ENCODE assay signal across 24 cellular contexts in genomic region chr11:11432621-11433319, GRCh38.
"Had no signal": no experiment of that assay in that cellular context is flagged by ENCODE, and none has a peak within 500 bp of the region (broad histone marks: within the 10 kb centered on the region; RNA-seq: fewer than 3 reads in every experiment).

No MANE protein-coding gene starts in this region.

- ATAC-seq: activated CD4-positive, CD25-positive, alpha-beta regulatory T cell treated with anti-CD3 and anti-CD28 coated beads, Interleukin-2, amount 50 U/mL, for 24 hours; activated CD8-positive, alpha-beta T cell treated with anti-CD3 and anti-CD28 coated beads for 36 hours; activated T-cell treated with anti-CD3 and anti-CD28 coated beads, Interleukin-2, amount 50 U/mL, for 72 hours; Right ventricle myocardium inferior; SK-N-SH treated with all-trans-retinoic acid at 6 μM for 48 hours had no signal

- H3K9me3 ChIP-seq: SJSA1 had no signal

- H3K27me3 Mint-ChIP-seq: activated naive CD8-positive, alpha-beta T cell treated with anti-CD3 and anti-CD28 coated beads for 36 hours had no signal

- H3K4me1 Mint-ChIP-seq: activated naive CD4-positive, alpha-beta T cell treated with anti-CD3 and anti-CD28 coated beads, Interleukin-2, amount 10 ng/mL, durations not matched to agents 7 days and 5 days; activated naive CD8-positive, alpha-beta T cell treated with anti-CD3 and anti-CD28 coated beads for 36 hours had no signal

- H3K36me3 Mint-ChIP-seq: activated naive CD4-positive, alpha-beta T cell treated with anti-CD3 and anti-CD28 coated beads, Interleukin-2, amount 10 ng/mL, durations not matched to agents 7 days and 5 days; activated naive CD8-positive, alpha-beta T cell treated with anti-CD3 and anti-CD28 coated beads for 36 hours had no signal

- H3K27ac Mint-ChIP-seq: activated CD8-positive, alpha-beta T cell treated with anti-CD3 and anti-CD28 coated beads for 36 hours; activated naive CD4-positive, alpha-beta T cell treated with anti-CD3 and anti-CD28 coated beads, Interleukin-2, amount 10 ng/mL, durations not matched to agents 7 days and 5 days; activated naive CD8-positive, alpha-beta T cell treated with anti-CD3 and anti-CD28 coated beads for 36 hours; activated T-cell treated with anti-CD3 and anti-CD28 coated beads, Interleukin-2, amount 50 U/mL, for 72 hours; activated T-helper 2 cell treated with anti-CD3 and anti-CD28 coated beads, Interferon-gamma antibody, Interleukin-2, Interleukin-4, amounts not matched to agents 10 μg/mL and 5 μg/mL and 100 μg/mL, durations not matched to agents 14 hours and 24 hours and 36 hours; T-helper 2 cell treated with Interferon-gamma antibody and Interleukin-4, amounts not matched to agents 5 μg/mL and 100 μg/mL, for 36 hours had no signal

- H3K27ac ChIP-seq: brain microvascular endothelial cell, SJSA1 had no signal

- DNase-seq: activated CD4-positive, alpha-beta T cell treated with anti-CD3 and anti-CD28 coated beads for 4 hours; activated CD8-positive, alpha-beta memory T cell treated with anti-CD3 and anti-CD28 coated beads, Interleukin-2, amount 50 U/mL, for 4 hours; activated CD8-positive, alpha-beta T cell treated with anti-CD3 and anti-CD28 coated beads for 36 hours; activated gamma-delta T cell treated with Interleukin-2 at 50 U/mL for 16 hours; activated naive CD4-positive, alpha-beta T cell treated with anti-CD3 and anti-CD28 coated beads, Interleukin-2, amount 10 ng/mL, durations not matched to agents 7 days and 5 days; activated naive CD8-positive, alpha-beta T cell treated with anti-CD3 and anti-CD28 coated beads for 36 hours; activated T-cell treated with anti-CD3 and anti-CD28 coated beads, Interleukin-2, amount 50 U/mL, for 72 hours; brain microvascular endothelial cell; caudate nucleus; Kasumi-1; KBM-7; NCI-H1092; NCI-H1417 treated with DMSO at 0.1 percent for 48 hours; NCI-H1694; NCI-H2029; NCI-H2107; NCI-H524; SW 1271 had no signal

- H3K4me3 ChIP-seq: SJSA1 had no signal

- H3K9me3 Mint-ChIP-seq: activated CD8-positive, alpha-beta T cell treated with anti-CD3 and anti-CD28 coated beads for 36 hours; activated naive CD4-positive, alpha-beta T cell treated with anti-CD3 and anti-CD28 coated beads, Interleukin-2, amount 10 ng/mL, durations not matched to agents 7 days and 5 days; activated naive CD8-positive, alpha-beta T cell treated with anti-CD3 and anti-CD28 coated beads for 36 hours; activated T-cell treated with anti-CD3 and anti-CD28 coated beads, Interleukin-2, amount 50 U/mL, for 72 hours; activated T-helper 2 cell treated with anti-CD3 and anti-CD28 coated beads, Interferon-gamma antibody, Interleukin-2, Interleukin-4, amounts not matched to agents 10 μg/mL and 5 μg/mL and 100 μg/mL, durations not matched to agents 14 hours and 24 hours and 36 hours; T-helper 2 cell treated with Interferon-gamma antibody and Interleukin-4, amounts not matched to agents 5 μg/mL and 100 μg/mL, for 36 hours had no signal

- H3K27me3 ChIP-seq: SJSA1 had no signal

- H3K4me1 ChIP-seq: SJSA1 had no signal

- H3K4me3 Mint-ChIP-seq: activated CD8-positive, alpha-beta T cell treated with anti-CD3 and anti-CD28 coated beads for 36 hours; activated naive CD4-positive, alpha-beta T cell treated with anti-CD3 and anti-CD28 coated beads, Interleukin-2, amount 10 ng/mL, durations not matched to agents 7 days and 5 days; activated naive CD8-positive, alpha-beta T cell treated with anti-CD3 and anti-CD28 coated beads for 36 hours; activated T-cell treated with anti-CD3 and anti-CD28 coated beads, Interleukin-2, amount 50 U/mL, for 72 hours; T-helper 2 cell treated with Interferon-gamma antibody and Interleukin-4, amounts not matched to agents 5 μg/mL and 100 μg/mL, for 36 hours had no signal

- H3K36me3 ChIP-seq: brain microvascular endothelial cell, SJSA1 had no signal
